ENCODE assay signal across 25 cellular contexts in genomic region chr19:40177286-40178070, GRCh38. TPM values are rescaled to one million over a fixed set of nuclear protein-coding genes. Genes with fewer than 3 reads are reported as not detected.
"Had no signal": no experiment of that assay in that cellular context is flagged by ENCODE, and none has a peak within 500 bp of the region (broad histone marks: within the 10 kb centered on the region; RNA-seq: fewer than 3 reads in every experiment).

No MANE protein-coding gene starts in this region.

- H3K4me3 ChIP-seq: adrenal gland, MG63, Peyer's patch had no signal

- H3K27me3 ChIP-seq: adrenal gland, MG63, Peyer's patch had no signal

- H3K4me1 Mint-ChIP-seq: activated naive CD8-positive, alpha-beta T cell treated with anti-CD3 and anti-CD28 coated beads, Interleukin-2, amount 10 ng/mL, durations not matched to agents 7 days and 5 days had no signal

- H3K27ac Mint-ChIP-seq: activated CD8-positive, alpha-beta T cell treated with anti-CD3 and anti-CD28 coated beads, Interleukin-2, amount 10 ng/mL, durations not matched to agents 7 days and 5 days; activated naive CD8-positive, alpha-beta T cell treated with anti-CD3 and anti-CD28 coated beads, Interleukin-2, amount 10 ng/mL, durations not matched to agents 7 days and 5 days; T-helper 1 cell treated with Interleukin-12 subunit alpha and Interleukin-12 subunit beta and Interleukin-4 antibody, amounts not matched to agents 30 μg/mL and 1 μg/mL, for 36 hours; WTC11 had no signal

- H3K9me3 Mint-ChIP-seq: activated naive CD8-positive, alpha-beta T cell treated with anti-CD3 and anti-CD28 coated beads, Interleukin-2, amount 10 ng/mL, durations not matched to agents 7 days and 5 days; T-helper 1 cell treated with Interleukin-12 subunit alpha and Interleukin-12 subunit beta and Interleukin-4 antibody, amounts not matched to agents 30 μg/mL and 1 μg/mL, for 36 hours had no signal

- H3K36me3 ChIP-seq: adrenal gland, MG63, Peyer's patch had no signal

- H3K4me1 ChIP-seq: adrenal gland, Peyer's patch had no signal

- ATAC-seq: activated CD8-positive, alpha-beta T cell treated with anti-CD3 and anti-CD28 coated beads, Interleukin-2, amount 10 ng/mL, durations not matched to agents 7 days and 5 days; WTC11 had no signal

- DNase-seq: activated CD4-positive, alpha-beta T cell treated with anti-CD3 and anti-CD28 coated beads for 48 hours; activated CD4-positive, alpha-beta T cell treated with anti-CD3 and anti-CD28 coated beads, Interleukin-2, amount 50 U/mL, for 4 hours; activated CD4-positive, CD25-positive, alpha-beta regulatory T cell treated with anti-CD3 and anti-CD28 coated beads, Interleukin-2, amount 50 U/mL, for 72 hours; activated CD8-positive, alpha-beta memory T cell treated with anti-CD3 and anti-CD28 coated beads, Interleukin-2, amount 50 U/mL, for 48 hours; activated CD8-positive, alpha-beta T cell treated with anti-CD3 and anti-CD28 coated beads, Interleukin-2, amount 10 ng/mL, durations not matched to agents 7 days and 5 days; activated naive CD4-positive, alpha-beta T cell treated with anti-CD3 and anti-CD28 coated beads, Interleukin-2, amount 50 U/mL, for 16 hours; activated naive CD8-positive, alpha-beta T cell treated with anti-CD3 and anti-CD28 coated beads, Interleukin-2, amount 10 ng/mL, durations not matched to agents 7 days and 5 days; activated T-cell treated with anti-CD3 and anti-CD28 coated beads, Interleukin-2, amount 50 U/mL, for 1 hour; adrenal gland; anterior cingulate cortex; caudate nucleus; MG63; MV-4-11; NCI-H1105; NCI-H1436; NCI-H1694 treated with DMSO at 0.1 percent for 48 hours; NCI-H2029 treated with DMSO at 0.1 percent for 48 hours; NCI-H446 treated with DMSO at 0.1 percent for 48 hours; NCI-H526 treated with DMSO at 0.1 percent for 48 hours; Peyer's patch; SHP77 treated with DMSO at 0.1 percent for 48 hours had no signal

- H3K36me3 Mint-ChIP-seq: activated naive CD8-positive, alpha-beta T cell treated with anti-CD3 and anti-CD28 coated beads, Interleukin-2, amount 10 ng/mL, durations not matched to agents 7 days and 5 days; WTC11 had no signal

- H3K9me3 ChIP-seq: adrenal gland, Peyer's patch had no signal

- H3K27ac ChIP-seq: adrenal gland, KMS-11, Peyer's patch had no signal

- H3K4me3 Mint-ChIP-seq: activated CD8-positive, alpha-beta T cell treated with anti-CD3 and anti-CD28 coated beads, Interleukin-2, amount 10 ng/mL, durations not matched to agents 7 days and 5 days; activated naive CD8-positive, alpha-beta T cell treated with anti-CD3 and anti-CD28 coated beads, Interleukin-2, amount 10 ng/mL, durations not matched to agents 7 days and 5 days; T-helper 1 cell treated with Interleukin-12 subunit alpha and Interleukin-12 subunit beta and Interleukin-4 antibody, amounts not matched to agents 30 μg/mL and 1 μg/mL, for 36 hours; WTC11 had no signal

RNA-seq across cellular contexts. Expression of gene TTC9B, which starts 40.7 kb away (rescaled TPM):
- total RNA-seq: activated CD8-positive, alpha-beta T cell treated with anti-CD3 and anti-CD28 coated beads, Interleukin-2, amount 10 ng/mL, durations not matched to agents 7 days and 5 days; activated naive CD8-positive, alpha-beta T cell treated with anti-CD3 and anti-CD28 coated beads, Interleukin-2, amount 10 ng/mL, durations not matched to agents 7 days and 5 days; Peyer's patch; SK-MEL-5; WTC11 had no signal
